ENCODE assay signal across 4 cellular contexts in the genomic region with DNA sequence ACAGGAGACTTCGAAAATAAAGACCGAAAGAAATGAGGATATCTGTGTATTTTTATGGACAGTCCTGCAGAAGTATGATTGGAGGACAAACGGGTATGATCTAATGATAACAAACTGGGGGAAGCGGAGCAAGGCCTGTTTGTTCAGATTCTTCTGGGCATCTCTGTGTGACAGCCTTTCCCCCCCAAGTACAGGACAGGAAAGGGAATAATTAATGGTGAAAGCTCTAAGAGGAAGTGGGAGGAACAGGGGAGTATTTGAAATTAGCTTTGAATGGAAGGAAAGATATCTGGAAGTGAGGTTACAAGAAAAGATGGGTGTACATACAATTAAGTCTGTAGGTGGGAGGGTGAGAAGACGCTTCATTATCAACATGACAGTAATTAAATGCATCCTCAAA.
"Had no signal": no experiment of that assay in that cellular context is flagged by ENCODE, and none has a peak within 500 bp of the region (broad histone marks: within the 10 kb centered on the region; RNA-seq: fewer than 3 reads in every experiment).

No MANE protein-coding gene starts in this region.

- H3K27ac ChIP-seq: HL-60 had no signal

- H3K4me3 ChIP-seq: K562 had no signal

- DNase-seq: IMR-90, KBM-7 had no signal
